ENCODE assay signal across 1 cellular context in genomic region chr12:49741882-49742620, GRCh38.
TF ChIP-seq lines count a peak whose summit lies in the region.

No MANE protein-coding gene starts in this region.

TF ChIP-seq in HepG2, 621 proteins besides CTCF, POLR2A, EP300 and RAD21 (continued from another document and continues in another):
- TF ChIP-seq KLF12 (CRISPR knock-in tag; IDR thresholded peaks at IDR 0.05; ENCODE audit: borderline replicate concordance) = peak; percentile 29; the same call in 1 of the 2 replicates
- TF ChIP-seq ZBTB49 (CRISPR knock-in tag; IDR thresholded peaks at IDR 0.05; ENCODE audit: borderline replicate concordance) = no peak
- peak; percentile 82; the same call in 1 of the 2 replicates for TF ChIP-seq NR2C2 (CRISPR knock-in tag; IDR thresholded peaks at IDR 0.05; ENCODE audit: borderline replicate concordance)
- TF ChIP-seq DNMT1 (CRISPR knock-in tag; IDR thresholded peaks at IDR 0.05) = no peak
- no peak for TF ChIP-seq ZNF343 (CRISPR knock-in tag; IDR thresholded peaks at IDR 0.05)
- peak; percentile 18; the same call in 1 of the 2 replicates for TF ChIP-seq ZNF124 (CRISPR knock-in tag; IDR thresholded peaks at IDR 0.05)
- TF ChIP-seq ZNF564 (CRISPR knock-in tag; IDR thresholded peaks at IDR 0.05) = no peak
- TF ChIP-seq ZNF362 (CRISPR knock-in tag; IDR thresholded peaks at IDR 0.05; ENCODE audit: borderline replicate concordance) = no peak
- TF ChIP-seq ZNF550 (CRISPR knock-in tag; IDR thresholded peaks at IDR 0.05; ENCODE audit: borderline replicate concordance) = no peak
- no peak for TF ChIP-seq LCORL (IDR thresholded peaks at IDR 0.05)
- no peak for TF ChIP-seq LCORL (CRISPR knock-in tag; IDR thresholded peaks at IDR 0.05)
- no peak for TF ChIP-seq RORA (CRISPR knock-in tag; IDR thresholded peaks at IDR 0.05)
- TF ChIP-seq SNAPC5 (CRISPR knock-in tag; IDR thresholded peaks at IDR 0.05; ENCODE audit: borderline replicate concordance) = no peak
- no peak for TF ChIP-seq RFX1 (IDR thresholded peaks at IDR 0.05)
- 0 out of 2 replicates have a peak, but pooled peaks have one; percentile 40 for TF ChIP-seq ZBED4 (CRISPR knock-in tag; IDR thresholded peaks at IDR 0.05; ENCODE audit: borderline replicate concordance)
- no peak for TF ChIP-seq ZFP90 (CRISPR knock-in tag; IDR thresholded peaks at IDR 0.05; ENCODE audit: borderline replicate concordance)
- no peak for TF ChIP-seq U2AF1 (optimal IDR thresholded peaks at IDR 0.05; ENCODE audit: low read depth, low read length)
- no peak for TF ChIP-seq ZFYVE20 (CRISPR knock-in tag; IDR thresholded peaks at IDR 0.05; ENCODE audit: borderline replicate concordance, low read depth)
- no peak for TF ChIP-seq ZNF354B (CRISPR knock-in tag; IDR thresholded peaks at IDR 0.05)
- no peak; the same call in 1 of the 2 replicates for TF ChIP-seq FOSL2 (CRISPR knock-in tag; IDR thresholded peaks at IDR 0.05)
- TF ChIP-seq CREB3 (CRISPR knock-in tag; IDR thresholded peaks at IDR 0.05) = no peak
- TF ChIP-seq ZNF768 (CRISPR knock-in tag; IDR thresholded peaks at IDR 0.05) = no peak
- TF ChIP-seq NR2F2 (IDR thresholded peaks at IDR 0.05; ENCODE audit: borderline replicate concordance, low read depth) = 0 out of 2 replicates have a peak, but pooled peaks have one; percentile 48
- TF ChIP-seq ZNF740 (CRISPR knock-in tag; IDR thresholded peaks at IDR 0.05) = no peak
- no peak for TF ChIP-seq THAP7 (CRISPR knock-in tag; IDR thresholded peaks at IDR 0.05)
- TF ChIP-seq ZNF331 (CRISPR knock-in tag; IDR thresholded peaks at IDR 0.05) = 0 out of 2 replicates have a peak, but pooled peaks have one; percentile 5
- TF ChIP-seq DPF2 (CRISPR knock-in tag; IDR thresholded peaks at IDR 0.05; ENCODE audit: borderline replicate concordance, low read depth) = no peak
- no peak for TF ChIP-seq JARID2 (CRISPR knock-in tag; IDR thresholded peaks at IDR 0.05; ENCODE audit: insufficient replicate concordance)
- no peak for TF ChIP-seq ZNF775 (CRISPR knock-in tag; IDR thresholded peaks at IDR 0.05; ENCODE audit: borderline replicate concordance)
- no peak for TF ChIP-seq MIXL1 (CRISPR knock-in tag; IDR thresholded peaks at IDR 0.05)
- no peak for TF ChIP-seq SSRP1 (CRISPR knock-in tag; IDR thresholded peaks at IDR 0.05)
- no peak for TF ChIP-seq ZNF329 (CRISPR knock-in tag; IDR thresholded peaks at IDR 0.05; ENCODE audit: low read depth)
- TF ChIP-seq ZNF570 (CRISPR knock-in tag; IDR thresholded peaks at IDR 0.05; ENCODE audit: borderline replicate concordance) = no peak
- TF ChIP-seq PRDM4 (CRISPR knock-in tag; IDR thresholded peaks at IDR 0.05; ENCODE audit: borderline replicate concordance) = no peak
- no peak for TF ChIP-seq NFE2L1 (CRISPR knock-in tag; IDR thresholded peaks at IDR 0.05; ENCODE audit: borderline replicate concordance)
- no peak for TF ChIP-seq JUN (CRISPR knock-in tag; IDR thresholded peaks at IDR 0.05)
- TF ChIP-seq KDM5B (CRISPR knock-in tag; IDR thresholded peaks at IDR 0.05; ENCODE audit: borderline replicate concordance) = no peak
- no peak for TF ChIP-seq ZMYM2 (CRISPR knock-in tag; IDR thresholded peaks at IDR 0.05)
- no peak for TF ChIP-seq TEF (CRISPR knock-in tag; IDR thresholded peaks at IDR 0.05)
- TF ChIP-seq HNRNPH1 (optimal IDR thresholded peaks at IDR 0.05; ENCODE audit: low read depth, low read length) = no peak
- TF ChIP-seq ZNF276 (CRISPR knock-in tag; IDR thresholded peaks at IDR 0.05; ENCODE audit: low read depth) = no peak
- no peak for TF ChIP-seq ARID5B (CRISPR knock-in tag; IDR thresholded peaks at IDR 0.05)
- TF ChIP-seq FOXK1 (CRISPR knock-in tag; IDR thresholded peaks at IDR 0.05; ENCODE audit: borderline replicate concordance, low read depth) = peak; percentile 24; the same call in 1 of the 2 replicates
- no peak for TF ChIP-seq HDAC2 (CRISPR knock-in tag; IDR thresholded peaks at IDR 0.05)
- no peak for TF ChIP-seq ZC3H4 (CRISPR knock-in tag; IDR thresholded peaks at IDR 0.05; ENCODE audit: borderline replicate concordance)
- TF ChIP-seq CEBPB (IDR thresholded peaks at IDR 0.05; ENCODE audit: borderline replicate concordance, low read depth, low read length) = no peak
